Comparison of ENCODE assay signal across 7 cellular contexts in the genomic region with DNA sequence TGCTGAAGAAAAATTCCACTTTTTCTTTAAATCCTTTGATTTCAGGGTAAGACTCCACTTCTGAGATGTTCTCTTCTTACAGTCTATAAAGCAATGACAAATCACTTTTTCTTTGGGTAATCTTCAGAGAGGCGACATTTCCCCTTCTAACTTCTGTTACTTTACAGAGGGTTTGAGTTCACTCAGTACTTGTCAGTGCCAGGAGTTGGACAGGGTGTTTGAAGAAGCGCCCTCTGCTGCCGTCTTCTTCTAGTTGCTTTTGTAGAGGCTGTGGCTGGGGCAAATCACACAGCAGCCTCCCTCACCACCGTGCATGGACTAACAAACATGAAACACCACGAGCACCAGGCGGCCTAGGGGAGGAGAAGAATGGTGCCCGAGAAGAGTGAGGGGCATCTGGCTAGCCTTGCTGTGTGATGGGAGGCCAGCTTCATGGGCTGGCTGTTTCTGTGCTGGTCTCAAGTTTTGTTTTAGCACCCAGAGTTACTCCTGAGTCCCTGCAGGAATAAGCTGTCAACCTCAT. TPM values are rescaled to one million over a fixed set of nuclear protein-coding genes. Genes with fewer than 3 reads are reported as not detected.
DNase-seq lines count a peak whose midpoint lies in the region; ATAC-seq, FAIRE-seq and TF ChIP-seq lines count a peak whose summit lies in the region.

A gene with protein sequence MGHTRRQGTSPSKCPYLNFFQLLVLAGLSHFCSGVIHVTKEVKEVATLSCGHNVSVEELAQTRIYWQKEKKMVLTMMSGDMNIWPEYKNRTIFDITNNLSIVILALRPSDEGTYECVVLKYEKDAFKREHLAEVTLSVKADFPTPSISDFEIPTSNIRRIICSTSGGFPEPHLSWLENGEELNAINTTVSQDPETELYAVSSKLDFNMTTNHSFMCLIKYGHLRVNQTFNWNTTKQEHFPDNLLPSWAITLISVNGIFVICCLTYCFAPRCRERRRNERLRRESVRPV (minus strand): TSS at position 174 of the 523 bp plus-strand sequence. CDS start 1,886 bp downstream, outside the sequence.

- CTCF ChIA-PET in T-cell (lab: Charles Lee) = interaction anchor here in 1 of 2 donors (0.6 to 0.7 kb wide), 2 partner anchors 67 to 406 kb away, joined by 3 to 6 read pairs; no protein-coding TSS in a partner anchor

- peaks cover 17 to 33% (median 30%) of the 10 kb centered on the region in 3 donors for H3K4me1 Mint-ChIP-seq in T-cell

- FAIRE-seq in HTR-8/SVneo (lab: Jason Lieb, UNC) = peak; percentile 49

- peak; percentile 50 for ATAC-seq in GM21619 (IDR thresholded peaks at IDR 0.05; ENCODE audit: unreplicated experiment)
- peak; percentile 66 to 80 (median 76) for ATAC-seq in T-cell (replicated peaks in 1 of 4)
- ATAC-seq in stimulated activated naive CD8-positive, alpha-beta T cell treated with anti-CD3 and anti-CD28 coated beads, Interleukin-15, Interleukin-2, amounts not matched to agents 100 U/mL and 50 U/mL, for 24 hours = peak; percentile 73

- H3K36me3 ChIP-seq in kidney epithelial cell (ENCODE audit: control insufficient read depth, insufficient read depth, low read length) = no peaks in the 10 kb centered on the region

- POLR2A ChIA-PET in T-cell (lab: Charles Lee) = interaction anchor here (0.5 to 0.7 kb wide), 3 partner anchors 16 to 534 kb away, joined by 3 read pairs; no protein-coding TSS in a partner anchor

- peak within 1 kb of the TSS in 1 of 2 donors; percentile 52 for H3K27ac Mint-ChIP-seq in T-cell

- H3K9me3 Mint-ChIP-seq in T-cell = no peaks in the 10 kb centered on the region

- no peaks in the 10 kb centered on the region for H3K27me3 ChIP-seq in kidney epithelial cell (ENCODE audit: control insufficient read depth, insufficient read depth, low read length)

- no peaks in the 10 kb centered on the region for H3K36me3 Mint-ChIP-seq in T-cell

- peak; percentile 73 for TF ChIP-seq CTCF in GM12865 (IDR thresholded peaks at IDR 0.05; ENCODE audit: insufficient read depth, low read depth, low read length, missing control alignments)
- TF ChIP-seq CTCF in kidney epithelial cell (IDR thresholded peaks at IDR 0.05; ENCODE audit: insufficient read depth, low read length, poor library complexity, severe bottlenecking) = peak; percentile 49

- peak within 1 kb of the TSS; percentile 7 to 25 (median 13) for H3K4me3 Mint-ChIP-seq in T-cell

- peak; percentile 96 for DNase-seq in GM12865 (ENCODE audit: low read depth)
- peak; percentile 33 for DNase-seq in HTR-8/SVneo (ENCODE audit: insufficient read length, low spot score)
- peak in 31 of 34 experiments; percentile 12 to 57 (median 40) for DNase-seq in T-cell
- peak; percentile 21 for DNase-seq in astrocyte of the hippocampus (ENCODE audit: low read depth, low spot score)
- no peak for DNase-seq in kidney epithelial cell (ENCODE audit: low read depth)
- peak; percentile 71 for DNase-seq in stimulated activated naive CD8-positive, alpha-beta T cell treated with anti-CD3 and anti-CD28 coated beads, Interleukin-15, Interleukin-2, amounts not matched to agents 100 U/mL and 50 U/mL, for 24 hours

- peaks cover 0 to 3% of the 10 kb centered on the region in 2 donors for H3K27me3 Mint-ChIP-seq in T-cell

- H3K4me3 ChIP-seq in GM12865 (ENCODE audit: low read depth, low read length) (peak within 1 kb of the TSS; percentile 96), kidney epithelial cell (ENCODE audit: low read depth, low read length) (no peak within 1 kb of the TSS)

RNA-seq across cellular contexts. Expression of the gene that starts here (rescaled TPM):
- 1 to 10 TPM; 1.3 to 3.5 (median 2.0) TPM for total RNA-seq in T-cell
- total RNA-seq in kidney epithelial cell = not detected in 2 replicates
